1 cellular context compared by ENCODE assay signal in genomic region chr11:122791411-122791810, GRCh38.
TF ChIP-seq lines count a peak whose summit lies in the region.

No MANE protein-coding gene starts in this region.

TF ChIP-seq in HepG2, 621 proteins besides CTCF, POLR2A, EP300 and RAD21:
- TF ChIP-seq JDP2 (CRISPR knock-in tag; IDR thresholded peaks at IDR 0.05; ENCODE audit: borderline replicate concordance) (no peak), MTF1 (CRISPR knock-in tag; IDR thresholded peaks at IDR 0.05) (no peak), ZNF83 (CRISPR knock-in tag; IDR thresholded peaks at IDR 0.05; ENCODE audit: borderline replicate concordance) (no peak), RBM39 (IDR thresholded peaks at IDR 0.05; ENCODE audit: low read depth, low read length, poor library complexity, severe bottlenecking) (no peak), SIX1 (CRISPR knock-in tag; IDR thresholded peaks at IDR 0.05; ENCODE audit: borderline replicate concordance) (no peak), ZNF629 (CRISPR knock-in tag; conservative IDR thresholded peaks at IDR 0.05) (0 out of 2 replicates have a peak, but pooled peaks have one; percentile 8), HMGXB3 (CRISPR knock-in tag; IDR thresholded peaks at IDR 0.05; ENCODE audit: borderline replicate concordance) (no peak), SUZ12 (IDR thresholded peaks at IDR 0.05; ENCODE audit: low read depth, low read length) (no peak), BRCA1 (CRISPR knock-in tag; IDR thresholded peaks at IDR 0.05) (no peak)
